38 cellular contexts compared by ENCODE assay signal in genomic region chr4:178192611-178193010, GRCh38.
"Had no signal": no experiment of that assay in that cellular context is flagged by ENCODE, and none has a peak within 500 bp of the region (broad histone marks: within the 10 kb centered on the region; RNA-seq: fewer than 3 reads in every experiment).

No MANE protein-coding gene starts in this region.

- DNase-seq: activated B cell treated with CpG ODN at 0.5 μM for 24 hours; activated CD4-positive, alpha-beta memory T cell treated with anti-CD3 and anti-CD28 coated beads for 36 hours; activated CD4-positive, alpha-beta T cell treated with anti-CD3 and anti-CD28 coated beads for 4 hours; activated CD4-positive, alpha-beta T cell treated with anti-CD3 and anti-CD28 coated beads, Interleukin-2, amount 10 ng/mL, durations not matched to agents 24 days and 14 days; activated CD4-positive, alpha-beta T cell treated with anti-CD3 and anti-CD28 coated beads, Interleukin-2, amount 50 U/mL, for 1 hour; activated CD4-positive, alpha-beta T cell treated with anti-CD3 and anti-CD28 coated beads, Interleukin-2, amount 50 U/mL, for 4 hours; activated CD4-positive, CD25-positive, alpha-beta regulatory T cell treated with anti-CD3 and anti-CD28 coated beads, Interleukin-2, amount 50 U/mL, for 72 hours; activated CD8-positive, alpha-beta memory T cell treated with anti-CD3 and anti-CD28 coated beads, Interleukin-2, amount 50 U/mL, for 4 hours; activated CD8-positive, alpha-beta T cell treated with anti-CD3 and anti-CD28 coated beads for 36 hours; activated effector memory CD4-positive, alpha-beta T cell treated with anti-CD3 and anti-CD28 coated beads, Interleukin-2, amount 50 U/mL, for 16 hours; activated gamma-delta T cell treated with Interleukin-2 at 50 U/mL for 16 hours; activated naive CD4-positive, alpha-beta T cell; activated naive CD4-positive, alpha-beta T cell treated with anti-CD3 and anti-CD28 coated beads for 36 hours; activated naive CD4-positive, alpha-beta T cell treated with anti-CD3 and anti-CD28 coated beads, Interleukin-2, amount 50 U/mL, for 16 hours; activated naive CD8-positive, alpha-beta T cell treated with anti-CD3 and anti-CD28 coated beads for 36 hours; activated T-cell treated with anti-CD3 and anti-CD28 coated beads for 4 hours; activated T-cell treated with anti-CD3 and anti-CD28 coated beads, Interleukin-2, amount 50 U/mL, for 1 hour; activated T-cell treated with anti-CD3 and anti-CD28 coated beads, Interleukin-2, amount 50 U/mL, for 4 hours; adrenal gland; amygdala; anterior cingulate cortex; caudate nucleus; cerebellar nuclear complex; T-helper 1 cell; T-helper 2 cell; T-helper 9 cell had no signal

- H3K36me3 Mint-ChIP-seq: activated CD4-positive, alpha-beta memory T cell treated with anti-CD3 and anti-CD28 coated beads for 36 hours; activated naive CD8-positive, alpha-beta T cell treated with anti-CD3 and anti-CD28 coated beads for 36 hours; brain had no signal

- H3K27me3 Mint-ChIP-seq: activated B cell treated with CpG ODN at 0.5 μM for 24 hours; activated CD4-positive, alpha-beta memory T cell treated with anti-CD3 and anti-CD28 coated beads for 36 hours; activated CD4-positive, alpha-beta T cell treated with anti-CD3 and anti-CD28 coated beads, Interleukin-2, amount 10 ng/mL, durations not matched to agents 24 days and 14 days; activated CD8-positive, alpha-beta T cell treated with anti-CD3 and anti-CD28 coated beads for 36 hours; activated naive CD8-positive, alpha-beta T cell treated with anti-CD3 and anti-CD28 coated beads for 36 hours; activated T-helper 17 cell treated with anti-CD3 and anti-CD28 coated beads, Interleukin-2, amount 50 U/mL, for 72 hours; brain; central memory CD8-positive, alpha-beta T cell had no signal

- H3K4me3 Mint-ChIP-seq: activated B cell treated with CpG ODN at 0.5 μM for 24 hours; activated CD4-positive, alpha-beta memory T cell treated with anti-CD3 and anti-CD28 coated beads for 36 hours; activated CD4-positive, alpha-beta T cell treated with anti-CD3 and anti-CD28 coated beads, Interleukin-2, amount 10 ng/mL, durations not matched to agents 24 days and 14 days; activated CD8-positive, alpha-beta T cell treated with anti-CD3 and anti-CD28 coated beads for 36 hours; activated naive CD4-positive, alpha-beta T cell treated with anti-CD3 and anti-CD28 coated beads for 36 hours; activated naive CD8-positive, alpha-beta T cell treated with anti-CD3 and anti-CD28 coated beads for 36 hours; activated T-cell treated with anti-CD3 and anti-CD28 coated beads, Interleukin-2, amount 50 U/mL, for 4 hours; activated T-helper 1 cell treated with anti-CD3 and anti-CD28 coated beads, Interleukin-12 subunit alpha, Interleukin-12 subunit beta, Interleukin-2, Interleukin-4 antibody, amounts not matched to agents 30 ng/mL and 10 ng/mL and 1 ng/mL, durations not matched to agents 14 hours and 24 hours and 36 hours; activated T-helper 17 cell treated with anti-CD3 and anti-CD28 coated beads, Interleukin-2, amount 50 U/mL, for 72 hours; brain; central memory CD8-positive, alpha-beta T cell; T-helper 1 cell treated with Interleukin-12 subunit alpha and Interleukin-12 subunit beta and Interleukin-4 antibody, amounts not matched to agents 30 μg/mL and 1 μg/mL, for 36 hours; T-helper 2 cell treated with Interferon-gamma antibody and Interleukin-4, amounts not matched to agents 5 μg/mL and 100 μg/mL, for 36 hours had no signal

- H3K27ac ChIP-seq: adrenal gland, ascending aorta, cardiac muscle cell, VCaP had no signal

- H3K9me3 ChIP-seq: adrenal gland, ascending aorta had no signal

- ATAC-seq: activated CD8-positive, alpha-beta T cell treated with anti-CD3 and anti-CD28 coated beads for 36 hours; activated naive CD4-positive, alpha-beta T cell treated with anti-CD3 and anti-CD28 coated beads, Interleukin-2, amount 50 U/mL, for 72 hours; activated T-cell treated with anti-CD3 and anti-CD28 coated beads, Interleukin-2, amount 50 U/mL, for 4 hours; activated T-helper 17 cell treated with anti-CD3 and anti-CD28 coated beads, Interleukin-2, amount 50 U/mL, for 72 hours had no signal

- H3K36me3 ChIP-seq: adrenal gland, ascending aorta, cardiac muscle cell had no signal

- H3K4me3 ChIP-seq: adrenal gland, ascending aorta, cardiac muscle cell had no signal

- H3K27me3 ChIP-seq: adrenal gland, ascending aorta, cardiac muscle cell had no signal

- FAIRE-seq: bronchial epithelial cell, TTC549 had no signal

- H3K27ac Mint-ChIP-seq: activated B cell treated with CpG ODN at 0.5 μM for 24 hours; activated CD4-positive, alpha-beta memory T cell treated with anti-CD3 and anti-CD28 coated beads for 36 hours; activated CD4-positive, alpha-beta T cell treated with anti-CD3 and anti-CD28 coated beads, Interleukin-2, amount 10 ng/mL, durations not matched to agents 24 days and 14 days; activated CD8-positive, alpha-beta T cell treated with anti-CD3 and anti-CD28 coated beads for 36 hours; activated naive CD4-positive, alpha-beta T cell treated with anti-CD3 and anti-CD28 coated beads for 36 hours; activated naive CD4-positive, alpha-beta T cell treated with anti-CD3 and anti-CD28 coated beads, Interleukin-2, amount 50 U/mL, for 72 hours; activated naive CD8-positive, alpha-beta T cell treated with anti-CD3 and anti-CD28 coated beads for 36 hours; activated T-helper 1 cell treated with anti-CD3 and anti-CD28 coated beads, Interleukin-12 subunit alpha, Interleukin-12 subunit beta, Interleukin-2, Interleukin-4 antibody, amounts not matched to agents 30 ng/mL and 10 ng/mL and 1 ng/mL, durations not matched to agents 14 hours and 24 hours and 36 hours; activated T-helper 17 cell treated with anti-CD3 and anti-CD28 coated beads, Interleukin-2, amount 50 U/mL, for 72 hours; brain; T-helper 1 cell treated with Interleukin-12 subunit alpha and Interleukin-12 subunit beta and Interleukin-4 antibody, amounts not matched to agents 30 μg/mL and 1 μg/mL, for 36 hours; T-helper 2 cell treated with Interferon-gamma antibody and Interleukin-4, amounts not matched to agents 5 μg/mL and 100 μg/mL, for 36 hours had no signal

- H3K4me1 ChIP-seq: adrenal gland, ascending aorta had no signal

- H3K9me3 Mint-ChIP-seq: activated B cell treated with CpG ODN at 0.5 μM for 24 hours; activated CD4-positive, alpha-beta T cell treated with anti-CD3 and anti-CD28 coated beads, Interleukin-2, amount 10 ng/mL, durations not matched to agents 24 days and 14 days; activated CD8-positive, alpha-beta T cell treated with anti-CD3 and anti-CD28 coated beads for 36 hours; activated naive CD4-positive, alpha-beta T cell treated with anti-CD3 and anti-CD28 coated beads for 36 hours; activated T-helper 1 cell treated with anti-CD3 and anti-CD28 coated beads, Interleukin-12 subunit alpha, Interleukin-12 subunit beta, Interleukin-2, Interleukin-4 antibody, amounts not matched to agents 30 ng/mL and 10 ng/mL and 1 ng/mL, durations not matched to agents 14 hours and 24 hours and 36 hours; brain; T-helper 1 cell treated with Interleukin-12 subunit alpha and Interleukin-12 subunit beta and Interleukin-4 antibody, amounts not matched to agents 30 μg/mL and 1 μg/mL, for 36 hours had no signal

- H3K4me1 Mint-ChIP-seq: activated B cell treated with CpG ODN at 0.5 μM for 24 hours; activated CD4-positive, alpha-beta T cell treated with anti-CD3 and anti-CD28 coated beads, Interleukin-2, amount 10 ng/mL, durations not matched to agents 24 days and 14 days; activated naive CD8-positive, alpha-beta T cell treated with anti-CD3 and anti-CD28 coated beads for 36 hours; activated T-helper 17 cell treated with anti-CD3 and anti-CD28 coated beads, Interleukin-2, amount 50 U/mL, for 72 hours; brain; central memory CD8-positive, alpha-beta T cell had no signal
